1 cellular context compared by ENCODE assay signal in the genomic region with DNA sequence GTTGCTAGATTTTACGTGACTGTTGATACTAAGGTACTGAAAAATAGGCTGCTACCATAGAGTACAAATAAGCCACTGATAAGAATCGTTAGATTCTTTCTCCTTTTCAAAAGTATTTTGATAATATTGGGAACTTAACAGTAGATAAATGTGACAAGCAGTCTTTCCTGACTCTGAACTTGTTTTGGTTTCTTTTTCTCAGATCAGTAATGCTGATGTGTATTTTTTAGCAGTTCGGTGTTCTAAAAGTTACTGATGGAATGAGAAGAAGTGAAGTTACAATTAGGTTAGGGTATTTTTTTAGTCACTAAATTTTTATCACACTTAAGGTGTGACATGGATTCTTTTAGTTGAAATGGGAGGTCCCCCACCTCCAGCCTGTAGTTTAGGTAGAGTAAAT.
TF ChIP-seq lines count a peak whose summit lies in the region.

No MANE protein-coding gene starts in this region.

TF ChIP-seq in A549, 52 proteins besides CTCF, POLR2A, EP300 and RAD21 (continued from another document):
- TF ChIP-seq NFE2L2 (conservative IDR thresholded peaks at IDR 0.05; ENCODE audit: low read length), result no peak
- no peak for TF ChIP-seq SREBF2 (IDR thresholded peaks at IDR 0.05)
- no peak for TF ChIP-seq ZC3H11A (IDR thresholded peaks at IDR 0.05)
- TF ChIP-seq RARB (CRISPR knock-in tag; IDR thresholded peaks at IDR 0.05), result no peak
- TF ChIP-seq NR3C1 (IDR thresholded peaks at IDR 0.05), result no peak
- no peak for TF ChIP-seq EHF (CRISPR knock-in tag; IDR thresholded peaks at IDR 0.05)
